In genomic region chr9:112750111-112750766, GRCh38 we compare ENCODE assay signal across 8 cellular contexts. TPM values are rescaled to one million over a fixed set of nuclear protein-coding genes. Genes with fewer than 3 reads are reported as not detected.
DNase-seq lines count a peak whose midpoint lies in the region; TF ChIP-seq lines count a peak whose summit lies in the region.

Gene SNX30 (plus strand): TSS chr9:112750760. CDS start chr9:112751002, 242 bp downstream.

- peak within 1 kb of the TSS; percentile 90 for H3K27ac Mint-ChIP-seq in activated naive CD8-positive, alpha-beta T cell treated with anti-CD3 and anti-CD28 coated beads for 36 hours
- H3K27ac Mint-ChIP-seq in glutamatergic neuron (ENCODE audit: unreplicated experiment), result peak within 1 kb of the TSS; percentile 97
- peak within 1 kb of the TSS; percentile 94 for H3K27ac Mint-ChIP-seq in osteocyte (ENCODE audit: unreplicated experiment)

- peak within 1 kb of the TSS; percentile 67 for H3K4me3 ChIP-seq in HAP-1
- H3K4me3 ChIP-seq in MM.1S (ENCODE audit: low read length), result peak within 1 kb of the TSS; percentile 96
- H3K4me3 ChIP-seq in testis, result peak within 1 kb of the TSS; percentile 90 to 91

- peak within 1 kb of the TSS; percentile 70 for H3K9ac ChIP-seq in MM.1S (ENCODE audit: low read length)

- no peaks in the 10 kb centered on the region for H3K9me3 Mint-ChIP-seq in activated naive CD8-positive, alpha-beta T cell treated with anti-CD3 and anti-CD28 coated beads for 36 hours
- H3K9me3 Mint-ChIP-seq in glutamatergic neuron (ENCODE audit: unreplicated experiment), result peaks cover 18% of the 10 kb centered on the region
- H3K9me3 Mint-ChIP-seq in osteocyte (ENCODE audit: unreplicated experiment), result no peaks in the 10 kb centered on the region

- no peaks in the 10 kb centered on the region for H3K9me3 ChIP-seq in HAP-1
- no peaks in the 10 kb centered on the region for H3K9me3 ChIP-seq in MM.1S (replicated peaks; ENCODE audit: insufficient read depth, low read length)
- H3K9me3 ChIP-seq in testis, result no peaks in the 10 kb centered on the region

- no peaks in the 10 kb centered on the region for H3K9me2 ChIP-seq in MM.1S (replicated peaks; ENCODE audit: insufficient read depth, low read length)

- H3K79me2 ChIP-seq in MM.1S (ENCODE audit: low read length), result peaks cover 28% of the 10 kb centered on the region

- H3K4me3 Mint-ChIP-seq in activated naive CD8-positive, alpha-beta T cell treated with anti-CD3 and anti-CD28 coated beads for 36 hours, result peak within 1 kb of the TSS; percentile 85
- H3K4me3 Mint-ChIP-seq in glutamatergic neuron (ENCODE audit: unreplicated experiment), result peak within 1 kb of the TSS; percentile 99
- H3K4me3 Mint-ChIP-seq in osteocyte (ENCODE audit: unreplicated experiment), result peak within 1 kb of the TSS; percentile 91

- TF ChIP-seq CTCF in MM.1S (IDR thresholded peaks at IDR 0.05; ENCODE audit: low read length) (no peak), glutamatergic neuron (IDR thresholded peaks at IDR 0.05; ENCODE audit: partially characterized antibody, unreplicated experiment) (no peak), osteocyte (IDR thresholded peaks at IDR 0.05) (no peak), testis (IDR thresholded peaks at IDR 0.05) (no peak)

- peak within 1 kb of the TSS; percentile 92 for H2AFZ ChIP-seq in MM.1S (ENCODE audit: low read length)

- peaks cover 11% of the 10 kb centered on the region; the same call in 1 of the 2 replicates for H3F3A ChIP-seq in MM.1S (ENCODE audit: insufficient read depth, low read length)

- DNase-seq in GM04504 (ENCODE audit: low read depth), result peak; percentile 88
- DNase-seq in HAP-1 (ENCODE audit: low spot score in 2 of 2), result peak; percentile 86 to 92
- peak; percentile 85 for DNase-seq in MM.1S
- DNase-seq in SKM-1 (lab: John Stamatoyannopoulos, UW; ENCODE audit: unreplicated experiment), result peak; percentile 18
- peak; percentile 82 for DNase-seq in activated naive CD8-positive, alpha-beta T cell treated with anti-CD3 and anti-CD28 coated beads for 36 hours
- DNase-seq in glutamatergic neuron, result peak; percentile 92
- DNase-seq in osteocyte (ENCODE audit: extremely low spot score, unreplicated experiment), result peak; percentile 96
- peak; percentile 93 for DNase-seq in testis

- H3K27me3 ChIP-seq in HAP-1 (ENCODE audit: low read depth) (no peaks in the 10 kb centered on the region), MM.1S (replicated peaks; ENCODE audit: insufficient read depth, low read length) (no peaks in the 10 kb centered on the region), testis (no peaks in the 10 kb centered on the region)

- no peaks in the 10 kb centered on the region for H3K36me3 Mint-ChIP-seq in activated naive CD8-positive, alpha-beta T cell treated with anti-CD3 and anti-CD28 coated beads for 36 hours
- no peaks in the 10 kb centered on the region for H3K36me3 Mint-ChIP-seq in glutamatergic neuron (ENCODE audit: unreplicated experiment)
- no peaks in the 10 kb centered on the region for H3K36me3 Mint-ChIP-seq in osteocyte (ENCODE audit: unreplicated experiment)

- H3K4me2 ChIP-seq in MM.1S (ENCODE audit: low read depth, low read length), result peak within 1 kb of the TSS; percentile 99

- in situ Hi-C loops in HAP-1 (cut with MboI; ENCODE audit: low sequenced_read_pairs), result no loop called here

- intact Hi-C loops in testis (cut with DNase I; ENCODE audit: low total_unique reads), result no loop called here

- H3K4me1 Mint-ChIP-seq in activated naive CD8-positive, alpha-beta T cell treated with anti-CD3 and anti-CD28 coated beads for 36 hours, result peaks cover 68% of the 10 kb centered on the region
- H3K4me1 Mint-ChIP-seq in glutamatergic neuron (ENCODE audit: low read depth, unreplicated experiment) (peaks cover 16% of the 10 kb centered on the region), osteocyte (ENCODE audit: unreplicated experiment) (peaks cover 43% of the 10 kb centered on the region)

- H3K36me3 ChIP-seq in HAP-1 (replicated peaks) (no peaks in the 10 kb centered on the region), MM.1S (replicated peaks; ENCODE audit: insufficient read depth, low read length) (no peaks in the 10 kb centered on the region), testis (ENCODE audit: low read depth, missing control alignments) (no peaks in the 10 kb centered on the region)

- no peaks in the 10 kb centered on the region for H4K20me1 ChIP-seq in MM.1S (ENCODE audit: insufficient read depth, low read length)

- H3K27ac ChIP-seq in MM.1S (ENCODE audit: low read length) (peak within 1 kb of the TSS; percentile 50; the same call in 1 of the 2 replicates), testis (peak within 1 kb of the TSS; percentile 81 to 90)

- WGBS in testis, 2 donors, result 1 to 2% methylated on average over 28 to 45 of the region's 49 CpGs

- no peak for TF ChIP-seq POLR2A in testis (IDR thresholded peaks at IDR 0.05)

- H3K4me1 ChIP-seq in HAP-1 (peaks cover 32% of the 10 kb centered on the region), MM.1S (ENCODE audit: low read length) (peaks cover 13% of the 10 kb centered on the region), testis (peaks cover 37% of the 10 kb centered on the region)

- no peaks in the 10 kb centered on the region for H3K27me3 Mint-ChIP-seq in activated naive CD8-positive, alpha-beta T cell treated with anti-CD3 and anti-CD28 coated beads for 36 hours
- peaks cover 11% of the 10 kb centered on the region for H3K27me3 Mint-ChIP-seq in glutamatergic neuron (ENCODE audit: unreplicated experiment)
- no peaks in the 10 kb centered on the region for H3K27me3 Mint-ChIP-seq in osteocyte (ENCODE audit: unreplicated experiment)

RNA-seq across cellular contexts. Expression of gene SNX30, which starts in this region (rescaled TPM):
- 1 to 10 TPM; 5.4 TPM for total RNA-seq in activated naive CD8-positive, alpha-beta T cell treated with anti-CD3 and anti-CD28 coated beads for 36 hours
- total RNA-seq in glutamatergic neuron (ENCODE audit: unreplicated experiment), result 41.7 TPM
- total RNA-seq in osteocyte, result 18.2 and 19.0 TPM in 2 replicates
- 10 to 100 TPM; 34.1 to 34.2 TPM for total RNA-seq in testis
- 26.3 TPM for polyA plus RNA-seq in testis (ENCODE audit: insufficient read depth, low read depth, low replicate concordance)

Comparison
In these comparisons a context has a peak if more than half of its experiments do, and no peak if none do; other contexts are left out.
1. Peak in every context shown above with its lines: DNase-seq, H3K4me3 ChIP-seq and H3K27ac ChIP-seq.
2. DNase-seq: peak in every context shown above with its lines; median percentile 96 in osteocyte; 93 in testis; 92 in glutamatergic neuron; 89 in HAP-1; 88 in GM04504; 85 in MM.1S; 82 in activated naive CD8-positive, alpha-beta T cell treated with anti-CD3 and anti-CD28 coated beads for 36 hours; 18 in SKM-1.